Comparison of ENCODE assay signal across 21 cellular contexts in genomic region chr14:87483651-87484260, GRCh38.
DNase-seq lines count a peak whose midpoint lies in the region; ATAC-seq and TF ChIP-seq lines count a peak whose summit lies in the region.
"Had no signal": no experiment of that assay in that cellular context is flagged by ENCODE, and none has a peak within 500 bp of the region (broad histone marks: within the 10 kb centered on the region; RNA-seq: fewer than 3 reads in every experiment).

No MANE protein-coding gene starts in this region.

- ATAC-seq in GM19455 (IDR thresholded peaks at IDR 0.05; ENCODE audit: unreplicated experiment): no peak
- ATAC-seq: activated CD8-positive, alpha-beta memory T cell treated with anti-CD3 and anti-CD28 coated beads, Interleukin-2, amount 10 ng/mL, durations not matched to agents 7 days and 5 days; sciatic nerve; upper lobe of right lung had no signal

- no peak overlapping the region for H3K9ac ChIP-seq in GM23248

- no peaks in the 10 kb centered on the region for H3K27me3 ChIP-seq in GM23248 (replicated peaks; ENCODE audit: insufficient read depth)
- H3K27me3 ChIP-seq: BE2C, upper lobe of right lung had no signal

- no peaks in the 10 kb centered on the region for H3K4me1 ChIP-seq in GM23248 (ENCODE audit: insufficient read depth)
- H3K4me1 ChIP-seq: BE2C, upper lobe of right lung had no signal

- no peak overlapping the region for H3K4me2 ChIP-seq in GM23248 (ENCODE audit: unreplicated experiment)
- H3K4me2 ChIP-seq: PC-9 had no signal

- 45 to 54% methylated on average over 6 of the region's 6 CpGs for WGBS in GM23248 (ENCODE audit: low coverage in 1 of 2, low lambda C conversion rate in 2 of 2, missing lambda C conversion rate in 2 of 2), 2 experiments

- H3K27ac ChIP-seq in GM23248: no peak overlapping the region
- H3K27ac ChIP-seq: PC-9, SK-N-MC, upper lobe of right lung had no signal

- no peaks in the 10 kb centered on the region for H3K9me2 ChIP-seq in GM23248 (ENCODE audit: insufficient read depth)

- H4K20me1 ChIP-seq in GM23248 (ENCODE audit: insufficient read depth): no peaks in the 10 kb centered on the region

- H3F3A ChIP-seq in GM23248 (ENCODE audit: insufficient read depth): no peaks in the 10 kb centered on the region

- no peak for TF ChIP-seq CTCF in astrocyte of the cerebellum (IDR thresholded peaks at IDR 0.05; ENCODE audit: low read depth, low read length, missing control alignments)
- no peak for TF ChIP-seq CTCF in fibroblast of villous mesenchyme (IDR thresholded peaks at IDR 0.05; ENCODE audit: insufficient read depth, low read depth, low read length)

- peak; percentile 21 for DNase-seq in GM23248
- peak; percentile 19 for DNase-seq in astrocyte of the cerebellum (ENCODE audit: low read depth)
- peak; percentile 3 for DNase-seq in fibroblast of villous mesenchyme (ENCODE audit: low read depth)
- DNase-seq in skeletal muscle cell (ENCODE audit: low read depth): peak; percentile 7
- no peak for DNase-seq in NCI-H2029 treated with DMSO at 0.1 percent for 48 hours (lab: John Stamatoyannopoulos, UW)
- DNase-seq in activated CD4-positive, CD25-positive, alpha-beta regulatory T cell treated with anti-CD3 and anti-CD28 coated beads, Interleukin-2, amount 50 U/mL, for 72 hours: no peak
- DNase-seq: activated CD4-positive, alpha-beta T cell treated with anti-CD3 and anti-CD28 coated beads for 4 hours; activated CD8-positive, alpha-beta memory T cell treated with anti-CD3 and anti-CD28 coated beads, Interleukin-2, amount 10 ng/mL, durations not matched to agents 7 days and 5 days; BE2C; Calu3; foreskin melanocyte; GDM1; Kasumi-1; NCI-H2171; NCI-H774; occipital lobe; PC-9; upper lobe of right lung had no signal

- no peak overlapping the region for H3K4me3 ChIP-seq in GM23248
- H3K4me3 ChIP-seq in astrocyte of the cerebellum (ENCODE audit: low read depth, low read length): no peak overlapping the region
- no peak overlapping the region for H3K4me3 ChIP-seq in fibroblast of villous mesenchyme (ENCODE audit: low read depth, low read length)
- no peak overlapping the region for H3K4me3 ChIP-seq in skeletal muscle cell (ENCODE audit: low read depth, low read length)
- H3K4me3 ChIP-seq: PC-9, SK-N-MC, upper lobe of right lung had no signal

- H3K9me3 ChIP-seq in GM23248 (ENCODE audit: low read depth): no peaks in the 10 kb centered on the region
- H3K9me3 ChIP-seq: BE2C, upper lobe of right lung had no signal

- H3K79me2 ChIP-seq in GM23248 (ENCODE audit: insufficient read depth): no peaks in the 10 kb centered on the region

- in situ Hi-C loops in GM23248 (cut with MboI): no loop called here
- in situ Hi-C loops in astrocyte of the cerebellum (cut with HindIII; ENCODE audit: low sequenced_read_pairs): no loop called here

- no peak overlapping the region for H2AFZ ChIP-seq in GM23248
- H2AFZ ChIP-seq: PC-9 had no signal

- H3K36me3 ChIP-seq in GM23248 (ENCODE audit: low read depth): no peaks in the 10 kb centered on the region
- H3K36me3 ChIP-seq: BE2C, upper lobe of right lung had no signal

Comparison
In these comparisons a context has a peak if more than half of its experiments do, and no peak if none do; other contexts are left out.
1. DNase-seq: peak in GM23248 (single experiment), astrocyte of the cerebellum (single experiment), fibroblast of villous mesenchyme (single experiment) and skeletal muscle cell (single experiment); none in NCI-H2029 treated with DMSO at 0.1 percent for 48 hours (single experiment) and activated CD4-positive, CD25-positive, alpha-beta regulatory T cell treated with anti-CD3 and anti-CD28 coated beads, Interleukin-2, amount 50 U/mL, for 72 hours (single experiment).